ENCODE assay signal across 31 cellular contexts in the genomic region with DNA sequence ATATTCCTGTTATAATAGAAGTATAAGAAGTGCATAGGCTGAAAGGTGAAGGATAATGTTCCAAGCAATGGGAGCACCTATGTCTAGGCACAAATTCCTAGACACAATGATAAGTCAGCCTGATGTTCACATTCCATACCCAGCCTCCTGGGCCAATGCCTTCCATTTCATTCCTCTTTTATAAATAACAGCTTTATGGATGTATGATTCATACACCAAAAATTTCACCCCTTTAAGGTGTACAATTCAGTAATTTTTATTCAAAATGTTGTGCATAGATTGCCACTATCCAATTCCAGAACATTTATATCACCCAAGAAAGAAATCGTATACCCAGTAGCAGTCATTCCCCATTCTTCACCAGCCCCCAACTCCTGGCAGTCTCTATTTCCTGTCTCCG.
"Had no signal": no experiment of that assay in that cellular context is flagged by ENCODE, and none has a peak within 500 bp of the region (broad histone marks: within the 10 kb centered on the region; RNA-seq: fewer than 3 reads in every experiment).

No MANE protein-coding gene starts in this region.

- H3K36me3 ChIP-seq: brain microvascular endothelial cell, cardiac muscle cell, colonic mucosa, gastrocnemius medialis, heart left ventricle had no signal

- DNase-seq: activated CD4-positive, alpha-beta memory T cell treated with anti-CD3 and anti-CD28 coated beads, Interleukin-2, amount 10 ng/mL, durations not matched to agents 7 days and 5 days; activated CD4-positive, alpha-beta T cell treated with anti-CD3 and anti-CD28 coated beads for 1 hour; activated CD4-positive, alpha-beta T cell treated with anti-CD3 and anti-CD28 coated beads for 4 hours; activated CD4-positive, alpha-beta T cell treated with anti-CD3 and anti-CD28 coated beads, Interleukin-2, amount 10 ng/mL, durations not matched to agents 7 days and 5 days; activated CD4-positive, alpha-beta T cell treated with anti-CD3 and anti-CD28 coated beads, Interleukin-2, amount 50 U/mL, for 4 hours; activated CD8-positive, alpha-beta memory T cell treated with anti-CD3 and anti-CD28 coated beads for 24 hours; activated effector memory CD4-positive, alpha-beta T cell treated with Interleukin-2 at 50 U/mL for 16 hours; activated gamma-delta T cell treated with Interleukin-2 at 50 U/mL for 16 hours; activated naive CD4-positive, alpha-beta T cell treated with anti-CD3 and anti-CD28 coated beads, Interleukin-2, amount 50 U/mL, for 16 hours; activated naive CD4-positive, alpha-beta T cell treated with Interleukin-2 at 50 U/mL for 16 hours; activated T-cell treated with anti-CD3 and anti-CD28 coated beads, Interleukin-2, amount 50 U/mL, for 4 hours; amniotic stem cell; anterior cingulate cortex; brain microvascular endothelial cell; central memory CD4-positive, alpha-beta T cell; cerebellar nuclear complex; colonic mucosa; effector CD8-positive, alpha-beta T cell; foreskin fibroblast; gastrocnemius medialis; glutamatergic neuron; heart left ventricle; T-helper 1 cell; T-helper 17 cell; T1000 had no signal

- H3K27me3 ChIP-seq: brain microvascular endothelial cell, cardiac muscle cell, colonic mucosa, gastrocnemius medialis, heart left ventricle had no signal

- H3K9me3 ChIP-seq: colonic mucosa, gastrocnemius medialis had no signal

- ATAC-seq: activated T-cell treated with anti-CD3 and anti-CD28 coated beads, Interleukin-2, amount 50 U/mL, for 4 hours; activated T-helper 17 cell treated with anti-CD3 and anti-CD28 coated beads, Interleukin-2, amount 50 U/mL, for 72 hours; esophagus mucosa; gastrocnemius medialis; heart left ventricle; T-helper 17 cell; WTC11 had no signal

- H3K4me3 ChIP-seq: cardiac muscle cell, colonic mucosa, gastrocnemius medialis, heart left ventricle had no signal

- H3K4me1 ChIP-seq: colonic mucosa, gastrocnemius medialis, heart left ventricle had no signal

- H3K27ac Mint-ChIP-seq: activated CD4-positive, alpha-beta memory T cell treated with anti-CD3 and anti-CD28 coated beads, Interleukin-2, amount 10 ng/mL, durations not matched to agents 7 days and 5 days; activated CD4-positive, alpha-beta T cell treated with anti-CD3 and anti-CD28 coated beads, Interleukin-2, amount 10 ng/mL, durations not matched to agents 7 days and 5 days; activated naive CD8-positive, alpha-beta T cell; activated T-helper 17 cell treated with anti-CD3 and anti-CD28 coated beads, Interleukin-2, amount 50 U/mL, for 72 hours; T-helper 17 cell; T-helper 2 cell treated with Interferon-gamma antibody and Interleukin-4, amounts not matched to agents 5 μg/mL and 100 μg/mL, for 36 hours; WTC11 had no signal

- H3K4me1 Mint-ChIP-seq: activated CD4-positive, alpha-beta memory T cell treated with anti-CD3 and anti-CD28 coated beads, Interleukin-2, amount 10 ng/mL, durations not matched to agents 7 days and 5 days; activated CD4-positive, alpha-beta T cell treated with anti-CD3 and anti-CD28 coated beads, Interleukin-2, amount 10 ng/mL, durations not matched to agents 7 days and 5 days; activated T-helper 17 cell treated with anti-CD3 and anti-CD28 coated beads, Interleukin-2, amount 50 U/mL, for 72 hours; T-helper 17 cell; WTC11 had no signal

- H3K4me3 Mint-ChIP-seq: activated CD4-positive, alpha-beta memory T cell treated with anti-CD3 and anti-CD28 coated beads, Interleukin-2, amount 10 ng/mL, durations not matched to agents 7 days and 5 days; activated CD4-positive, alpha-beta T cell treated with anti-CD3 and anti-CD28 coated beads, Interleukin-2, amount 10 ng/mL, durations not matched to agents 7 days and 5 days; activated naive CD8-positive, alpha-beta T cell; activated T-cell treated with anti-CD3 and anti-CD28 coated beads, Interleukin-2, amount 50 U/mL, for 4 hours; activated T-helper 17 cell treated with anti-CD3 and anti-CD28 coated beads, Interleukin-2, amount 50 U/mL, for 72 hours; T-helper 17 cell; T-helper 2 cell treated with Interferon-gamma antibody and Interleukin-4, amounts not matched to agents 5 μg/mL and 100 μg/mL, for 36 hours; WTC11 had no signal

- H3K36me3 Mint-ChIP-seq: activated naive CD8-positive, alpha-beta T cell; WTC11 had no signal

- H3K27ac ChIP-seq: brain microvascular endothelial cell, cardiac muscle cell, colonic mucosa, gastrocnemius medialis, heart left ventricle had no signal

- H3K9me3 Mint-ChIP-seq: activated CD4-positive, alpha-beta T cell treated with anti-CD3 and anti-CD28 coated beads, Interleukin-2, amount 10 ng/mL, durations not matched to agents 7 days and 5 days; activated T-cell treated with anti-CD3 and anti-CD28 coated beads, Interleukin-2, amount 50 U/mL, for 4 hours; activated T-helper 17 cell treated with anti-CD3 and anti-CD28 coated beads, Interleukin-2, amount 50 U/mL, for 72 hours; T-helper 2 cell treated with Interferon-gamma antibody and Interleukin-4, amounts not matched to agents 5 μg/mL and 100 μg/mL, for 36 hours had no signal

- H3K27me3 Mint-ChIP-seq: activated CD4-positive, alpha-beta memory T cell treated with anti-CD3 and anti-CD28 coated beads, Interleukin-2, amount 10 ng/mL, durations not matched to agents 7 days and 5 days; activated CD4-positive, alpha-beta T cell treated with anti-CD3 and anti-CD28 coated beads, Interleukin-2, amount 10 ng/mL, durations not matched to agents 7 days and 5 days; activated naive CD8-positive, alpha-beta T cell; activated T-helper 17 cell treated with anti-CD3 and anti-CD28 coated beads, Interleukin-2, amount 50 U/mL, for 72 hours; T-helper 17 cell had no signal
